ENCODE assay signal across 8 cellular contexts in the genomic region with DNA sequence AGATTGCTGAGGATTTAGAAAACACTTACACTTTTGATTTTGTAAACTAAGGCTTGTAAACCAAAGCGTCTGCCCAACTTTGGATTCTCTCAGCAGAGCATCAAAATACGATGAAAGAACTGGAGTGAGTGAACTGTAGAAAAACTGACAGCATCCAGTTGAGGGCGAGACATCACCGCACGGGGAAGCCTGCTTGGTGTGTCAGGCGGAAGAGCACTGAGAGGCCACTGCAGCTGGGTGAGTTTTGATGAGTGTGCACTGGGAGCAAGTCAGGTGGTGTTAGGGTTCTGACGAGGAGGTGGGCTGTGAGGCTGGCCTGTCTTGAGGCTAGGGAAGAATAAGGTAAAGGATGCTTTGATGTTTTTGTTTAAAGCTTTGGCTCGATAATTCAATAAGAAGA. TPM values are rescaled to one million over a fixed set of nuclear protein-coding genes. Genes with fewer than 3 reads are reported as not detected.
"Had no signal": no experiment of that assay in that cellular context is flagged by ENCODE, and none has a peak within 500 bp of the region (broad histone marks: within the 10 kb centered on the region; RNA-seq: fewer than 3 reads in every experiment).

No MANE protein-coding gene starts in this region.

- H3K4me3 ChIP-seq: GM23338 had no signal

- H2AFZ ChIP-seq: GM23338 had no signal

- H3K27ac ChIP-seq: HL-60 had no signal

- DNase-seq: H9, HCEC 1CT had no signal

- H3K27ac Mint-ChIP-seq: GM23338, H9, IgD-negative memory B cell had no signal

- ATAC-seq: GM23338, HepG2 had no signal

- H3K4me2 ChIP-seq: GM23338 had no signal

- H3K4me3 Mint-ChIP-seq: GM23338, H9, IgD-negative memory B cell had no signal

RNA-seq across cellular contexts. Expression of gene CLDN24, which starts 46.8 kb away (rescaled TPM):
- total RNA-seq: GM23338, H1, H9, HepG2, HT1080 had no signal

RNA-seq across cellular contexts. Expression of gene CLDN22, which starts 49.0 kb away (rescaled TPM):
- total RNA-seq: GM23338, H1, H9, HepG2, HT1080 had no signal
